Comparison of ENCODE assay signal across 23 cellular contexts in genomic region chr16:89053725-89054029, GRCh38.
"Had no signal": no experiment of that assay in that cellular context is flagged by ENCODE, and none has a peak within 500 bp of the region (broad histone marks: within the 10 kb centered on the region; RNA-seq: fewer than 3 reads in every experiment).

No MANE protein-coding gene starts in this region.

- ATAC-seq: activated T-helper 17 cell treated with anti-CD3 and anti-CD28 coated beads, Interleukin-2, amount 50 U/mL, for 72 hours; gastrocnemius medialis; left ventricle myocardium superior; natural killer cell treated with Interleukin-12 subunit alpha and Interleukin-12 subunit beta and Interleukin-15 and Interleukin-18, amount 100 ng/mL, for 72 hours; right cardiac atrium; stimulated activated naive CD8-positive, alpha-beta T cell treated with anti-CD3 and anti-CD28 coated beads, Interleukin-15, amount 100 ng/mL, for 72 hours had no signal

- H3K4me1 Mint-ChIP-seq: activated T-helper 17 cell treated with anti-CD3 and anti-CD28 coated beads, Interleukin-2, amount 50 U/mL, for 72 hours; endodermal cell had no signal

- H3K36me3 ChIP-seq: adrenal gland, ascending aorta, esophagus squamous epithelium, gastrocnemius medialis, neutrophil, ovary, prostate gland, suprapubic skin, tibial nerve, WERI-Rb-1 had no signal

- H3K36me3 Mint-ChIP-seq: activated naive CD4-positive, alpha-beta T cell treated with anti-CD3 and anti-CD28 coated beads, Interleukin-2, amount 50 U/mL, for 72 hours; natural killer cell treated with Interleukin-12 subunit alpha and Interleukin-12 subunit beta and Interleukin-15 and Interleukin-18, amount 100 ng/mL, for 72 hours had no signal

- H3K9me3 Mint-ChIP-seq: activated naive CD4-positive, alpha-beta T cell treated with anti-CD3 and anti-CD28 coated beads, Interleukin-2, amount 50 U/mL, for 72 hours; activated T-cell treated with anti-CD3 and anti-CD28 coated beads, Interleukin-2, amount 50 U/mL, for 24 hours; activated T-helper 17 cell treated with anti-CD3 and anti-CD28 coated beads, Interleukin-2, amount 50 U/mL, for 72 hours; central memory CD8-positive, alpha-beta T cell; endodermal cell; natural killer cell treated with Interleukin-12 subunit alpha and Interleukin-12 subunit beta and Interleukin-15 and Interleukin-18, amount 100 ng/mL, for 72 hours; stimulated activated naive CD8-positive, alpha-beta T cell treated with anti-CD3 and anti-CD28 coated beads, Interleukin-15, amount 100 ng/mL, for 72 hours; T-helper 2 cell treated with Interferon-gamma antibody and Interleukin-4, amounts not matched to agents 5 μg/mL and 100 μg/mL, for 36 hours had no signal

- H3K27ac ChIP-seq: adrenal gland, ascending aorta, esophagus squamous epithelium, gastrocnemius medialis, ovary, suprapubic skin, tibial nerve, WERI-Rb-1 had no signal

- DNase-seq: activated CD8-positive, alpha-beta memory T cell treated with anti-CD3 and anti-CD28 coated beads, Interleukin-2, amount 50 U/mL, for 4 hours; activated T-cell treated with anti-CD3 and anti-CD28 coated beads, Interleukin-2, amount 50 U/mL, for 24 hours; endodermal cell; esophagus squamous epithelium; gastrocnemius medialis; hippocampal formation; left ventricle myocardium superior; ovary; stimulated activated CD4-positive, alpha-beta T cell treated with anti-CD3 and anti-CD28 coated beads, Interleukin-12 subunit alpha, Interleukin-12 subunit beta, amount 100 ng/mL, for 4 hours; stimulated activated naive CD8-positive, alpha-beta T cell treated with anti-CD3 and anti-CD28 coated beads, Interleukin-15, amount 100 ng/mL, for 72 hours; WERI-Rb-1 had no signal

- H3K4me3 ChIP-seq: adrenal gland, ascending aorta, ovary, tibial nerve had no signal

- H3K4me3 Mint-ChIP-seq: activated T-helper 17 cell treated with anti-CD3 and anti-CD28 coated beads, Interleukin-2, amount 50 U/mL, for 72 hours; central memory CD8-positive, alpha-beta T cell; endodermal cell; natural killer cell treated with Interleukin-12 subunit alpha and Interleukin-12 subunit beta and Interleukin-15 and Interleukin-18, amount 100 ng/mL, for 72 hours; T-helper 2 cell treated with Interferon-gamma antibody and Interleukin-4, amounts not matched to agents 5 μg/mL and 100 μg/mL, for 36 hours had no signal

- H3K9me3 ChIP-seq: adrenal gland, ascending aorta, esophagus squamous epithelium, gastrocnemius medialis, neutrophil, ovary, prostate gland, suprapubic skin, tibial nerve had no signal

- H3K4me1 ChIP-seq: adrenal gland, ascending aorta, gastrocnemius medialis, prostate gland, tibial nerve had no signal

- H3K27me3 Mint-ChIP-seq: activated T-helper 17 cell treated with anti-CD3 and anti-CD28 coated beads, Interleukin-2, amount 50 U/mL, for 72 hours had no signal

- H3K27ac Mint-ChIP-seq: activated T-cell treated with anti-CD3 and anti-CD28 coated beads, Interleukin-2, amount 50 U/mL, for 24 hours; activated T-helper 17 cell treated with anti-CD3 and anti-CD28 coated beads, Interleukin-2, amount 50 U/mL, for 72 hours; endodermal cell; natural killer cell treated with Interleukin-12 subunit alpha and Interleukin-12 subunit beta and Interleukin-15 and Interleukin-18, amount 100 ng/mL, for 72 hours; T-helper 2 cell treated with Interferon-gamma antibody and Interleukin-4, amounts not matched to agents 5 μg/mL and 100 μg/mL, for 36 hours had no signal

- H3K27me3 ChIP-seq: ascending aorta, ovary had no signal
